In the genomic region with DNA sequence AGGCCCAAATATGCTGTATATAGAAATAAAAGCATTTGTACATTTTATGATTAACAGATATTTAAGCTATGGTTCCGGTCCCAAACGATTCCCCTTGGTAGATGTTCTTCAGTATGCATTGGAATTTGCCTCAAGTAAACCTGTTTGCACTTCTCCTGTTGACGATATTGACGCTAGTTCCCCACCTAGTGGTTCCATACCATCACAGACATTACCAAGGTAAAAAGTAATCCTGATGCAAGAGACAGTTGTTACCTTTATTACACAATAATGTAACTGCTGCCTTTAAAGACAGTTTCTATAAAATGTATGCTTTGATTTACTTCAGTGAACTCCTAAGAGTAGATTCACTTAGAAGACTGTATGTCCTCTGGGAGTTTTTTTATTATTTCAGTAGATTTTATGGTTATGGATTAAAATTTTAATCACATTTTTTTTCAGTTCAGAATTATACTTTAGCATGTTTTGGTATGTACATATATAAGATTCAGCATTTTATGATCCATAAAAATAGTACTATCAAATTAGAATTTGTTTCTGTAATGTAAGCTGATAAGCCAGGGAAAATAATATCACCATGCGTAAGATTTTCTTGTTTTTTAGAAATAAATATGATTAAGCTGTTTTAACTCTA, we compare ENCODE assay signal across 8 cellular contexts.
DNase-seq lines count a peak whose midpoint lies in the region; ATAC-seq, FAIRE-seq and TF ChIP-seq lines count a peak whose summit lies in the region.

No MANE protein-coding gene starts in this region.

- H3K79me2 ChIP-seq in OCI-LY3 (ENCODE audit: low read length), result no peaks in the 10 kb centered on the region

- H3K27ac ChIP-seq in OCI-LY3 (ENCODE audit: low read length), result no peak overlapping the region

- H3K27me3 ChIP-seq in OCI-LY3 (ENCODE audit: low read depth, low read length), result no peaks in the 10 kb centered on the region

- TF ChIP-seq CTCF in OCI-LY3 (IDR thresholded peaks at IDR 0.05; ENCODE audit: low read depth, low read length), result peak; percentile 62

- H3K4me3 ChIP-seq in OCI-LY3 (ENCODE audit: low read length), result no peak overlapping the region

- FAIRE-seq in colon (lab: Jason Lieb, UNC), result peak; percentile 71

- peak; percentile 67 for DNase-seq in ACHN
- DNase-seq in ELR (ENCODE audit: low read depth), result peak; percentile 58
- DNase-seq in lung microvascular endothelial cell (ENCODE audit: low read depth in 2 of 2), result peak; percentile 70 to 78
- no peak for DNase-seq in effector CD8-positive, alpha-beta T cell (lab: John Stamatoyannopoulos, UW)
- DNase-seq in SIG-M5 treated with dmso at 0.1 percent for 504 hours (lab: John Stamatoyannopoulos, UW; ENCODE audit: unreplicated experiment), result no peak

- H3K9ac ChIP-seq in OCI-LY3 (ENCODE audit: low read length), result no peak overlapping the region

- H2AFZ ChIP-seq in OCI-LY3 (ENCODE audit: low read depth, low read length), result no peak overlapping the region

- H3K9me3 ChIP-seq in OCI-LY3 (ENCODE audit: insufficient read depth, low read length), result no peaks in the 10 kb centered on the region

- no peaks in the 10 kb centered on the region for H3K4me1 ChIP-seq in OCI-LY3 (ENCODE audit: low read length)

- ATAC-seq in HG02623 (IDR thresholded peaks at IDR 0.05; ENCODE audit: unreplicated experiment), result peak; percentile 64

- H3K4me2 ChIP-seq in OCI-LY3 (ENCODE audit: low read length), result no peak overlapping the region

- no peaks in the 10 kb centered on the region for H4K20me1 ChIP-seq in OCI-LY3 (ENCODE audit: insufficient read depth, low read length)

- peaks cover 2% of the 10 kb centered on the region for H3K36me3 ChIP-seq in OCI-LY3 (replicated peaks; ENCODE audit: low read depth, low read length)

- in situ Hi-C loops in ACHN (cut with HindIII; ENCODE audit: low pct_ligation_motif_present, low pct_unique_long_range_greater_than_20kb, low sequenced_read_pairs), result no loop called here

Comparison
In these comparisons a context has a peak if more than half of its experiments do, and no peak if none do; other contexts are left out.
1. DNase-seq: peak in ACHN (single experiment), ELR (single experiment) and lung microvascular endothelial cell (2 of 2); none in effector CD8-positive, alpha-beta T cell (single experiment) and SIG-M5 treated with dmso at 0.1 percent for 504 hours (single experiment).